Comparison of ENCODE assay signal across 8 cellular contexts in the genomic region with DNA sequence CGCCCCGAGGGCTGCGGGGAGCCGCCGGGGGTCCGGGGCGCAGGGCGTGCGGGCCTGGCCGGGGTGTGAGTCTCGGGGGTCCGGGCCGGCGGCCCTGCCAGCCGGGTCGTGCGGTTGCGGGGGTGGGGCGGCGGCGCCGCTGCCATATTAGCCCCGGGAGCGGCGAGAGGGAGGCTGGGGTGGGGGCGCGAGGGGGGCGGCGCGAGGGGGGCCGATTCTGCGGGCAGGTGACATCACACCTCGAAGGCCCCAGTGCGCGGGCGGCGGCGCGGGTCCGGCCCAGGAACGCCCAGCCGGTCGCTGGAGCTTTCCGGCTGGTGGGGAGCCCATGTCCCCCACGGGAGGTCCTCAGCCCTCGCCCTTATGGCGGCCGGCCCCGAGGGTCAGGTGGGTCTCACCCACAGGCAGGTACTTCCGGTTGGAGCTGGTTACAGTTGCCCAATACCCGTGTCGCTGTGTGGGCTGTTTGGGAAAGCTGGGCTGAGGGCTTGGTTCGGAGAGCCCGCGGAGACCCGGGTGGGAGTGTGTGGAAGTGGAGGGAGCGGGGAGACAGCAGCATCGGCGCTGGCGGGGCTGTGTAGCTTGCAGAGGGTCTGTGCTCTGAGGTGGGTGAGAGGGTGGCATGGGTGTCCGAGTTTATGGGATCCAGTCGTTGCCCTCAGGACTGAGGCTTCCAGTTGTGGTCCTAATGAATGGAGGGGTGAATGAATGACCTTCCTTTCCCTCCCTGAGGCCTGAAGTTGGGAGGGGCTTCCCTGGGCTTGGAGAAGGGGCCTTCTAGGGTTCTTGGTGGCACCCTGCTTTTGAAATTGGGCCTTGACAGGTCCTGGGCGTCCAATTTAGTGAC. TPM values are rescaled to one million over a fixed set of nuclear protein-coding genes. Genes with fewer than 3 reads are reported as not detected.
DNase-seq lines count a peak whose midpoint lies in the region; ATAC-seq and TF ChIP-seq lines count a peak whose summit lies in the region.

No MANE protein-coding gene starts in this region.

- no peaks in the 10 kb centered on the region for H3K9me3 ChIP-seq in osteoblast (ENCODE audit: low read depth, low read length)

- H3K27ac ChIP-seq in VCaP (peak overlapping the region; percentile 85), epithelial cell of prostate (peak overlapping the region; percentile 96), osteoblast (ENCODE audit: low read depth, low read length) (peak overlapping the region; percentile 93)

- H4K20me1 ChIP-seq in osteoblast (ENCODE audit: insufficient read depth, low read length) = peaks cover 51% of the 10 kb centered on the region

- no peak for ATAC-seq in HG03565 (IDR thresholded peaks at IDR 0.05; ENCODE audit: unreplicated experiment)

- DNase-seq in DMS79 (lab: John Stamatoyannopoulos, UW) (peak; percentile 25), DMS79 treated with DMSO at 0.1 percent for 48 hours (lab: John Stamatoyannopoulos, UW) (no peak), epithelial cell of prostate (ENCODE audit: low read depth, low spot score) (no peak), osteoblast (ENCODE audit: insufficient read length, low spot score, missing footprints) (peak; percentile 92), HuH-7 (ENCODE audit: low spot score) (no peak), epidermal melanocyte (ENCODE audit: insufficient read length, low spot score) (no peak)

- H3K4me3 ChIP-seq in osteoblast (ENCODE audit: insufficient read depth, low read length) = peak overlapping the region; percentile 98

- peaks cover 9% of the 10 kb centered on the region for H3K36me3 ChIP-seq in osteoblast (ENCODE audit: insufficient read depth, low read length)

- H3K4me2 ChIP-seq in osteoblast (ENCODE audit: insufficient read depth, low read length) = peak overlapping the region; percentile 99

- TF ChIP-seq CTCF in VCaP (conservative IDR thresholded peaks at IDR 0.05) = no peak
- no peak for TF ChIP-seq CTCF in osteoblast (IDR thresholded peaks at IDR 0.05; ENCODE audit: extremely low read depth, low read depth, low read length)

- H2AFZ ChIP-seq in osteoblast (ENCODE audit: low read length) = no peak overlapping the region

- peaks cover 43% of the 10 kb centered on the region for H3K4me1 ChIP-seq in osteoblast (ENCODE audit: insufficient read depth, low read length)

- H3K79me2 ChIP-seq in osteoblast (ENCODE audit: insufficient read depth, low read length) = peaks cover 57% of the 10 kb centered on the region

- no peaks in the 10 kb centered on the region for H3K27me3 ChIP-seq in osteoblast (ENCODE audit: insufficient read depth, low read length)

RNA-seq across cellular contexts. Expression of a gene that starts 0.8 kb away (rescaled TPM):
- 18.8 and 22.7 TPM in 2 replicates for total RNA-seq in osteoblast

RNA-seq across cellular contexts. Expression of a gene that starts 5.6 kb away (rescaled TPM):
- total RNA-seq in osteoblast = 88.4 and 94.8 TPM in 2 replicates

RNA-seq across cellular contexts. Expression of a gene that starts 16.7 kb away (rescaled TPM):
- total RNA-seq in osteoblast = not detected in 2 replicates

RNA-seq across cellular contexts. Expression of a gene that starts 23.3 kb away (rescaled TPM):
- total RNA-seq in osteoblast = 19.2 and 23.2 TPM in 2 replicates

RNA-seq across cellular contexts. Expression of a gene that starts 39.6 kb away (rescaled TPM):
- total RNA-seq in osteoblast = 15.9 and 16.6 TPM in 2 replicates

Comparison
In these comparisons a context has a peak if more than half of its experiments do, and no peak if none do; other contexts are left out.
1. DNase-seq: peak in DMS79 (single experiment) and osteoblast (single experiment); none in DMS79 treated with DMSO at 0.1 percent for 48 hours (single experiment), epithelial cell of prostate (single experiment), HuH-7 (single experiment) and epidermal melanocyte (single experiment).
2. Peak in every context shown above with its lines, with median percentiles within 50 percentile points of each other: H3K27ac ChIP-seq.